ENCODE assay signal across 20 cellular contexts in genomic region chr3:121698914-121699313, GRCh38. TPM values are rescaled to one million over a fixed set of nuclear protein-coding genes. Genes with fewer than 3 reads are reported as not detected.
DNase-seq lines count a peak whose midpoint lies in the region; ATAC-seq and TF ChIP-seq lines count a peak whose summit lies in the region.
"Had no signal": no experiment of that assay in that cellular context is flagged by ENCODE, and none has a peak within 500 bp of the region (broad histone marks: within the 10 kb centered on the region; RNA-seq: fewer than 3 reads in every experiment).

No MANE protein-coding gene starts in this region.

- peaks cover 37% of the 10 kb centered on the region for H3K36me3 ChIP-seq in left ventricle myocardium inferior
- H3K36me3 ChIP-seq in sigmoid colon: peaks cover 0 to 59% (median 10%) of the 10 kb centered on the region in 4 donors

- DNase-seq in Right ventricle myocardium superior (peak; percentile 50), cardiac septum (ENCODE audit: low spot score) (no peak), left ventricle myocardium inferior (peak; percentile 48), sigmoid colon (peak; percentile 68), RWPE1 (ENCODE audit: low spot score) (no peak), OCI-M1 (lab: John Stamatoyannopoulos, UW) (no peak)
- DNase-seq in activated effector memory CD4-positive, alpha-beta T cell treated with anti-CD3 and anti-CD28 coated beads, Interleukin-2, amount 50 U/mL, for 16 hours: no peak
- DNase-seq: BE2C; Caco-2; CD4-positive, CD25-positive, alpha-beta regulatory T cell; GDM1; H7; HFFc6; KBM-7; NCI-H1105 treated with DMSO at 0.1 percent for 48 hours; NCI-H187; NCI-H2227 treated with DMSO at 0.1 percent for 48 hours; NCI-H524 had no signal

- CTCF ChIA-PET in RWPE1 (lab: Yijun Ruan, JAX): no interaction called here

- TF ChIP-seq POLR2A in sigmoid colon (IDR thresholded peaks at IDR 0.05): no peak

- no peak for TF ChIP-seq EP300 in sigmoid colon (IDR thresholded peaks at IDR 0.05)

- POLR2A ChIA-PET in RWPE1 (lab: Yijun Ruan, JAX; ENCODE audit: low non-redundant PET): no interaction called here

- H3K4me3 ChIP-seq in left ventricle myocardium inferior: no peak overlapping the region
- H3K4me3 ChIP-seq in sigmoid colon: no peak overlapping the region

- intact Hi-C loops in Right ventricle myocardium superior (cut with DNase I): no loop called here
- intact Hi-C loops in cardiac septum (cut with DNase I): no loop called here
- intact Hi-C loops in left ventricle myocardium inferior (cut with micrococcal nuclease): no loop called here
- intact Hi-C loops in sigmoid colon (cut with DNase I): no loop called here

- peak; percentile 59 for ATAC-seq in Right ventricle myocardium superior (ENCODE audit: poor library complexity)
- ATAC-seq: HepG2, Panc1 had no signal

- H3K27ac ChIP-seq in left ventricle myocardium inferior (replicated peaks) (peak overlapping the region; percentile 65), sigmoid colon (no peak overlapping the region), RWPE1 (no peak overlapping the region)

- TF ChIP-seq CTCF in left ventricle myocardium inferior (IDR thresholded peaks at IDR 0.05; ENCODE audit: borderline replicate concordance): no peak
- no peak for TF ChIP-seq CTCF in sigmoid colon (IDR thresholded peaks at IDR 0.05)
- no peak for TF ChIP-seq CTCF in RWPE1 (conservative IDR thresholded peaks at IDR 0.05; ENCODE audit: low read depth)

- peaks cover 57% of the 10 kb centered on the region for H3K4me1 ChIP-seq in left ventricle myocardium inferior
- H3K4me1 ChIP-seq in sigmoid colon: no peaks in the 10 kb centered on the region
- H3K4me1 ChIP-seq: BE2C, Caco-2 had no signal

- H3K9me3 ChIP-seq in left ventricle myocardium inferior (replicated peaks): no peaks in the 10 kb centered on the region
- H3K9me3 ChIP-seq in sigmoid colon: no peaks in the 10 kb centered on the region
- H3K9me3 ChIP-seq: BE2C had no signal

- H3K27me3 ChIP-seq in left ventricle myocardium inferior (ENCODE audit: low read depth) (no peaks in the 10 kb centered on the region), sigmoid colon (no peaks in the 10 kb centered on the region)
- H3K27me3 ChIP-seq: BE2C had no signal

RNA-seq across cellular contexts. Expression of gene HCLS1, which starts 38.2 kb away (rescaled TPM):
- total RNA-seq in Right ventricle myocardium superior: 9.6 TPM
- 9.4 TPM for total RNA-seq in cardiac septum
- total RNA-seq in left ventricle myocardium inferior: 8.7 TPM
- total RNA-seq in sigmoid colon: 10 to 100 TPM; 34.2 to 51.4 (median 38.6) TPM
- 10 to 100 TPM; 13.2 to 91.9 (median 22.2) TPM for polyA plus RNA-seq in sigmoid colon
- total RNA-seq: HepG2 had no signal
- polyA plus RNA-seq: HepG2 had no signal

RNA-seq across cellular contexts. Expression of gene GOLGB1, which starts 50.6 kb away (rescaled TPM):
- total RNA-seq in Right ventricle myocardium superior (43.2 TPM), cardiac septum (49.9 TPM), left ventricle myocardium inferior (56.1 TPM), sigmoid colon (10 to 100 TPM; 44.8 to 70.1 (median 54.5) TPM)
- 10 to 100 TPM in 2 of 3 donors, 1 to 10 TPM in 1; 9.7 to 25.3 (median 13.2) TPM for polyA plus RNA-seq in sigmoid colon

Comparison
In these comparisons a context has a peak if more than half of its experiments do, and no peak if none do; other contexts are left out.
1. DNase-seq: peak in Right ventricle myocardium superior (single experiment), left ventricle myocardium inferior (single experiment) and sigmoid colon (single experiment); none in cardiac septum (single experiment), RWPE1 (single experiment), OCI-M1 (single experiment) and activated effector memory CD4-positive, alpha-beta T cell treated with anti-CD3 and anti-CD28 coated beads, Interleukin-2, amount 50 U/mL, for 16 hours (single experiment).